19 cellular contexts compared by ENCODE assay signal in genomic region chr16:76656951-76657498, GRCh38.
"Had no signal": no experiment of that assay in that cellular context is flagged by ENCODE, and none has a peak within 500 bp of the region (broad histone marks: within the 10 kb centered on the region; RNA-seq: fewer than 3 reads in every experiment).

No MANE protein-coding gene starts in this region.

- ATAC-seq: effector memory CD8-positive, alpha-beta T cell; gastrocnemius medialis; left cardiac atrium; right lobe of liver; stimulated activated memory B cell treated with anti-CD40 and anti-IgM and Interleukin-4, amounts not matched to agents 10 μg/mL and 1 μg/mL and 100 μg/mL, for 72 hours; upper lobe of right lung had no signal

- H3K4me3 ChIP-seq: esophagus muscularis mucosa, gastrocnemius medialis, hepatocyte, prostate gland, right lobe of liver, spleen, tibial nerve, upper lobe of right lung had no signal

- DNase-seq: effector memory CD8-positive, alpha-beta T cell; gastrocnemius medialis; kidney; left cardiac atrium; mesendoderm; naive B cell; right lobe of liver; spleen; stimulated activated CD4-positive, alpha-beta T cell treated with anti-CD3 and anti-CD28 coated beads, Interleukin-15, amount 100 ng/mL, for 24 hours; stimulated activated CD4-positive, alpha-beta T cell treated with anti-CD3 and anti-CD28 coated beads, Interleukin-1b, Interleukin-23, amount 100 ng/mL, for 48 hours; stimulated activated CD4-positive, alpha-beta T cell treated with anti-CD3 and anti-CD28 coated beads, Interleukin-4, amount 100 ng/mL, for 24 hours; upper lobe of right lung had no signal

- H3K27ac ChIP-seq: epithelial cell of prostate, esophagus muscularis mucosa, gastrocnemius medialis, hepatocyte, parathyroid adenoma, prostate gland, right lobe of liver, spleen, tibial nerve, upper lobe of right lung had no signal

- H3K4me2 ChIP-seq: hepatocyte had no signal

- H3K4me1 ChIP-seq: esophagus muscularis mucosa, gastrocnemius medialis, parathyroid adenoma, prostate gland, right lobe of liver, spleen, tibial nerve, upper lobe of right lung had no signal

- H3K9me3 ChIP-seq: esophagus muscularis mucosa, gastrocnemius medialis, prostate gland, right lobe of liver, spleen, tibial nerve, upper lobe of right lung had no signal

- H2AFZ ChIP-seq: hepatocyte, parathyroid adenoma had no signal

- H3K9ac ChIP-seq: parathyroid adenoma had no signal

- H3K27me3 ChIP-seq: esophagus muscularis mucosa, gastrocnemius medialis, hepatocyte, right lobe of liver, spleen, tibial nerve, upper lobe of right lung had no signal

- H3K36me3 ChIP-seq: esophagus muscularis mucosa, gastrocnemius medialis, prostate gland, right lobe of liver, spleen, tibial nerve, upper lobe of right lung had no signal

- H3K79me2 ChIP-seq: hepatocyte, parathyroid adenoma had no signal
